Comparison of ENCODE assay signal across 12 cellular contexts in genomic region chr10:10891437-10891836, GRCh38.
DNase-seq lines count a peak whose midpoint lies in the region; ATAC-seq and TF ChIP-seq lines count a peak whose summit lies in the region.
"Had no signal": no experiment of that assay in that cellular context is flagged by ENCODE, and none has a peak within 500 bp of the region (broad histone marks: within the 10 kb centered on the region; RNA-seq: fewer than 3 reads in every experiment).

No MANE protein-coding gene starts in this region.

- no peaks in the 10 kb centered on the region for H4K20me1 ChIP-seq in Karpas-422 (ENCODE audit: insufficient read depth, low read depth, low read length)

- ATAC-seq in RWPE2 (ENCODE audit: low read depth), result peak; percentile 74; the same call in 2 of the 3 replicates
- no peak for ATAC-seq in HG03108 (IDR thresholded peaks at IDR 0.05; ENCODE audit: unreplicated experiment)
- ATAC-seq: CD8-positive, alpha-beta T cell had no signal

- H3K4me1 ChIP-seq in RWPE2 (ENCODE audit: insufficient read depth, poor library complexity, severe bottlenecking) (peaks cover 4% of the 10 kb centered on the region), Karpas-422 (ENCODE audit: low read length) (0 out of 2 replicates have a peak, but pooled peaks cover 6% of the 10 kb centered on the region)
- H3K4me1 ChIP-seq: prostate gland had no signal

- H3K79me2 ChIP-seq in Karpas-422 (ENCODE audit: low read length), result no peaks in the 10 kb centered on the region

- H2AFZ ChIP-seq in Karpas-422 (ENCODE audit: low read length), result no peak overlapping the region

- H3K4me2 ChIP-seq in Karpas-422 (ENCODE audit: low read depth, low read length, poor library complexity, severe bottlenecking), result no peak overlapping the region

- no peaks in the 10 kb centered on the region for H3K9me2 ChIP-seq in Karpas-422 (replicated peaks; ENCODE audit: insufficient read depth, low read length)

- H3K36me3 ChIP-seq in RWPE2 (ENCODE audit: low read depth), result no peaks in the 10 kb centered on the region
- no peaks in the 10 kb centered on the region for H3K36me3 ChIP-seq in Karpas-422 (ENCODE audit: insufficient read depth, low read length)
- H3K36me3 ChIP-seq: prostate gland had no signal

- H3K9me3 ChIP-seq in RWPE2 (ENCODE audit: severe bottlenecking) (no peaks in the 10 kb centered on the region), Karpas-422 (ENCODE audit: low read length) (no peaks in the 10 kb centered on the region)
- H3K9me3 ChIP-seq: prostate gland had no signal

- no peak overlapping the region for H3K4me3 ChIP-seq in RWPE2 (ENCODE audit: severe bottlenecking)
- no peak overlapping the region for H3K4me3 ChIP-seq in foreskin fibroblast (ENCODE audit: low read depth in 1 of 2, low read length in 2 of 2)
- no peak overlapping the region for H3K4me3 ChIP-seq in Karpas-422 (ENCODE audit: low read length)
- H3K4me3 ChIP-seq: prostate gland had no signal

- no peak overlapping the region for H3K9ac ChIP-seq in Karpas-422 (ENCODE audit: low read length)

- DNase-seq in GM03348 (ENCODE audit: low spot score) (peak; percentile 59), RWPE2 (ENCODE audit: low spot score) (no peak), foreskin fibroblast (peak; percentile 87 to 89), renal cortical epithelial cell (ENCODE audit: low read depth) (peak; percentile 62), H4 (ENCODE audit: low spot score) (no peak), Karpas-422 (no peak), NCI-H526 (lab: John Stamatoyannopoulos, UW) (no peak)
- DNase-seq: CD8-positive, alpha-beta T cell; NCI-H446 had no signal

- no peak for TF ChIP-seq CTCF in RWPE2 (IDR thresholded peaks at IDR 0.05; ENCODE audit: poor library complexity, severe bottlenecking)
- TF ChIP-seq CTCF in foreskin fibroblast (IDR thresholded peaks at IDR 0.05; ENCODE audit: low read depth, low read length), result no peak

- no peaks in the 10 kb centered on the region for H3K27me3 ChIP-seq in RWPE2 (ENCODE audit: insufficient read depth, poor library complexity, severe bottlenecking)
- H3K27me3 ChIP-seq in Karpas-422 (ENCODE audit: low read length), result no peaks in the 10 kb centered on the region

- H3K27ac ChIP-seq in RWPE2 (ENCODE audit: poor library complexity, severe bottlenecking), result no peak overlapping the region
- H3K27ac ChIP-seq in Karpas-422 (ENCODE audit: low read length), result no peak overlapping the region
- H3K27ac ChIP-seq: HL-60, prostate gland had no signal

Comparison
In these comparisons a context has a peak if more than half of its experiments do, and no peak if none do; other contexts are left out.
1. DNase-seq: peak in GM03348 (single experiment), foreskin fibroblast (2 of 2) and renal cortical epithelial cell (single experiment); none in RWPE2 (single experiment), H4 (single experiment), Karpas-422 (single experiment) and NCI-H526 (0 of 2).